1 cellular context compared by ENCODE assay signal in the genomic region with DNA sequence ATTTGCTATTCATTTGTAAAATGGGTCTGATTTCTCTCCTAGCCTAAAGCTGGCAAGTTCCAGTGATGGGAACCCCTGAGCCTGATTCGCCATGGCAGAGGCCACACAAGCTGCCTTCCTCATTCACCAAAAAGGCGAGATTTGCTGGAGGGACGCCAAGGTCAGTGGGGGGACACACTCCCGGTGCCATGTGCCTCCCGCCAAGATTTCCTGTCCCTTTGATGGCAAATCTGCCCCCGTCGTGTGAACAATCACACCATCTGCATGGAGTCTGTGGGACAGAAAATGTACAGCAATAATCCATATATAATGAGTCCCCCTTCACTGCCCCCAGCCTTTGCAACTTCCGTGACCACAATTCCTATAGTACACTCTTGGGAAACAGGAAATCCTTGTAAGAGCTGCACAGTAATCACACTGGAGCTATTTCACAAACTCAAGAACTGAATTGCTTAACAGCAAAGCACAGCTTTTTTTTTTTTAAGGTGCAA.
TF ChIP-seq lines count a peak whose summit lies in the region.

No MANE protein-coding gene starts in this region.

TF ChIP-seq in HepG2, 621 proteins besides CTCF, POLR2A, EP300 and RAD21 (continued from another document):
- TF ChIP-seq, protein P1, sequence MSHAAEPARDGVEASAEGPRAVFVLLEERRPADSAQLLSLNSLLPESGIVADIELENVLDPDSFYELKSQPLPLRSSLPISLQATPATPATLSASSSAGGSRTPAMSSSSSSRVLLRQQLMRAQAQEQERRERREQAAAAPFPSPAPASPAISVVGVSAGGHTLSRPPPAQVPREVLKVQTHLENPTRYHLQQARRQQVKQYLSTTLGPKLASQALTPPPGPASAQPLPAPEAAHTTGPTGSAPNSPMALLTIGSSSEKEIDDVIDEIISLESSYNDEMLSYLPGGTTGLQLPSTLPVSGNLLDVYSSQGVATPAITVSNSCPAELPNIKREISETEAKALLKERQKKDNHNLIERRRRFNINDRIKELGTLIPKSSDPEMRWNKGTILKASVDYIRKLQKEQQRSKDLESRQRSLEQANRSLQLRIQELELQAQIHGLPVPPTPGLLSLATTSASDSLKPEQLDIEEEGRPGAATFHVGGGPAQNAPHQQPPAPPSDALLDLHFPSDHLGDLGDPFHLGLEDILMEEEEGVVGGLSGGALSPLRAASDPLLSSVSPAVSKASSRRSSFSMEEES (CRISPR knock-in tag; IDR thresholded peaks at IDR 0.05) = no peak
- TF ChIP-seq CEBPB (IDR thresholded peaks at IDR 0.05; ENCODE audit: borderline replicate concordance, low read depth, low read length) (peak; percentile 18; the same call in 1 of the 2 replicates), ZNF746 (CRISPR knock-in tag; IDR thresholded peaks at IDR 0.05) (no peak), ZNF253 (CRISPR knock-in tag; IDR thresholded peaks at IDR 0.05; ENCODE audit: borderline replicate concordance) (no peak)
- TF ChIP-seq, protein P2, sequence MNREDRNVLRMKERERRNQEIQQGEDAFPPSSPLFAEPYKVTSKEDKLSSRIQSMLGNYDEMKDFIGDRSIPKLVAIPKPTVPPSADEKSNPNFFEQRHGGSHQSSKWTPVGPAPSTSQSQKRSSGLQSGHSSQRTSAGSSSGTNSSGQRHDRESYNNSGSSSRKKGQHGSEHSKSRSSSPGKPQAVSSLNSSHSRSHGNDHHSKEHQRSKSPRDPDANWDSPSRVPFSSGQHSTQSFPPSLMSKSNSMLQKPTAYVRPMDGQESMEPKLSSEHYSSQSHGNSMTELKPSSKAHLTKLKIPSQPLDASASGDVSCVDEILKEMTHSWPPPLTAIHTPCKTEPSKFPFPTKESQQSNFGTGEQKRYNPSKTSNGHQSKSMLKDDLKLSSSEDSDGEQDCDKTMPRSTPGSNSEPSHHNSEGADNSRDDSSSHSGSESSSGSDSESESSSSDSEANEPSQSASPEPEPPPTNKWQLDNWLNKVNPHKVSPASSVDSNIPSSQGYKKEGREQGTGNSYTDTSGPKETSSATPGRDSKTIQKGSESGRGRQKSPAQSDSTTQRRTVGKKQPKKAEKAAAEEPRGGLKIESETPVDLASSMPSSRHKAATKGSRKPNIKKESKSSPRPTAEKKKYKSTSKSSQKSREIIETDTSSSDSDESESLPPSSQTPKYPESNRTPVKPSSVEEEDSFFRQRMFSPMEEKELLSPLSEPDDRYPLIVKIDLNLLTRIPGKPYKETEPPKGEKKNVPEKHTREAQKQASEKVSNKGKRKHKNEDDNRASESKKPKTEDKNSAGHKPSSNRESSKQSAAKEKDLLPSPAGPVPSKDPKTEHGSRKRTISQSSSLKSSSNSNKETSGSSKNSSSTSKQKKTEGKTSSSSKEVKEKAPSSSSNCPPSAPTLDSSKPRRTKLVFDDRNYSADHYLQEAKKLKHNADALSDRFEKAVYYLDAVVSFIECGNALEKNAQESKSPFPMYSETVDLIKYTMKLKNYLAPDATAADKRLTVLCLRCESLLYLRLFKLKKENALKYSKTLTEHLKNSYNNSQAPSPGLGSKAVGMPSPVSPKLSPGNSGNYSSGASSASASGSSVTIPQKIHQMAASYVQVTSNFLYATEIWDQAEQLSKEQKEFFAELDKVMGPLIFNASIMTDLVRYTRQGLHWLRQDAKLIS (CRISPR knock-in tag; IDR thresholded peaks at IDR 0.05) = no peak
- TF ChIP-seq, protein P3, sequence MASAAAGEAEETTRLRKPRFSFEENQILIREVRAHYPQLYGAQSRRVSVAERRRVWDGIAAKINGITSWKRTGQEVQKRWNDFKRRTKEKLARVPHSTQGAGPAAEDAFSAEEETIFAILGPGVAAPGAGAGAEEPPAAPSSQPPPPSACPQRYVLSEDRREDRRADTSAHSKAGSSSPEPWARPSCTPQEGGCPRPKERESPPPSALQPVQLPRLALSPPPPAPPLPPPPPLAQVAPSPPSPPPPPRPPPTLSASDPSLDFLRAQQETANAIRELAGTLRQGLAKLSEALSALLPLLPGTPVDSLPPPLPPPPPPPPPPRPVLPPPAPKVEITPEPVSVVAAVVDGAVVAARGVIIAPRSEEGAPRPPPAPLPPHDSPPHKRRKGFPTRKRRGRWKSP (CRISPR knock-in tag; IDR thresholded peaks at IDR 0.05) = no peak
